ENCODE assay signal across 8 cellular contexts in the genomic region with DNA sequence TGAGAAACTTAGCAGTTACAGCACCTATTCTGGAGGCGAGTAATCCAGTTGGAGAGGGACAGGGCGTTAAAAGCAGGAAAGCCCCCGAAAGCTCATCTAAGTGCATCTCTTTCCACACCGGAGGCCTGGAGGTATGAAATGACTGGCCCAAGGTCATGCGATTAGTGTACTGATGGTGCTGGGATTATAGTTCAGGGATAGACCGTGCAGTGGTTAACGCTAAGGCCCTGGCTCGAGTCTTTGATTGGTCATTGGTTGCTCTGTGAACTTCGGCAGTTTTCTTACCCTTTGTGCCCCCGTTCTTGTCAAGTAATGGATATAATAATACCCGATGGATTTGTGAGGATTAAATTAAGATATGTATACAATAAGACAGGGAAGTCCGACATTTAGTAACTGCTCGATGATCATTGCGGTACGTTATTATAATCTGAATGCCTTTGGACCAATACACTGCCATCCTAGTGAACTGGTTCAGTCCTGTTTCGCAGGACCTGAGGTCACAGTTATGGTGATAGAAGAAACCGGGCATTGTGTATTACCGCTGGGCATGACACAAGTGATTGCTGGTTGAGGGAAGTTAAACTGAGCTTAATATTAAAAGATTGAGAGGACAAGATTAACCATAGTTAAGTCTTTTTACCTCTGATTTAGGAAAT. TPM values are rescaled to one million over a fixed set of nuclear protein-coding genes. Genes with fewer than 3 reads are reported as not detected.
A peak's percentile ranks its signal among the peaks of the same experiment; 100 is the strongest.
DNase-seq lines count a peak whose midpoint lies in the region; FAIRE-seq and TF ChIP-seq lines count a peak whose summit lies in the region.

No MANE protein-coding gene starts in this region.

- H3K23ac ChIP-seq in mesenchymal stem cell (ENCODE audit: low read length in 2 of 2): no peak overlapping the region

- no peak overlapping the region for H2BK120ac ChIP-seq in mesenchymal stem cell (ENCODE audit: low read depth, low read length)

- peak overlapping the region in 1 of 2 experiments; percentile 57 for H3K14ac ChIP-seq in mesenchymal stem cell (ENCODE audit: low read length in 2 of 2)

- POLR2A ChIA-PET in HEK293 (lab: Yijun Ruan, JAX): interaction anchor here (1.4 kb wide), 2 partner anchors 32 to 76 kb away, joined by 3 read pairs; a partner anchor contains a TSS

- H3K4me1 ChIP-seq in HEK293 (ENCODE audit: control insufficient read depth, insufficient read depth, low read length) (no peaks in the 10 kb centered on the region), mesenchymal stem cell (ENCODE audit: control insufficient read depth, insufficient read depth, low read depth, low read length) (peaks cover 5% of the 10 kb centered on the region)

- TF ChIP-seq CTCF in HEK293 (tag by site-specific recombination; IDR thresholded peaks at IDR 0.05): no peak

- peak overlapping the region; percentile 86 for H2AK5ac ChIP-seq in mesenchymal stem cell (ENCODE audit: low read length, severe bottlenecking)

- H3K18ac ChIP-seq in mesenchymal stem cell (ENCODE audit: low read depth in 1 of 2, low read length in 2 of 2): peak overlapping the region in 1 of 2 experiments; percentile 99

- H2BK5ac ChIP-seq in mesenchymal stem cell (ENCODE audit: low read depth, low read length, poor library complexity, severe bottlenecking): no peak overlapping the region

- H3K27me3 ChIP-seq in mesenchymal stem cell (ENCODE audit: control insufficient read depth in 1 of 2, insufficient read depth in 1 of 2, low read length in 2 of 2): no peaks in the 10 kb centered on the region

- H3K9ac ChIP-seq in SK-N-MC (ENCODE audit: insufficient read length) (peak overlapping the region; percentile 98), mesenchymal stem cell (ENCODE audit: low read length) (peak overlapping the region; percentile 97)

- peak overlapping the region; percentile 78 for H4K91ac ChIP-seq in mesenchymal stem cell (ENCODE audit: low read length)

- H4K8ac ChIP-seq in mesenchymal stem cell (ENCODE audit: low read length): peak overlapping the region; percentile 100

- CTCF ChIA-PET in HEK293 (lab: Yijun Ruan, JAX): interaction anchor here (0.5 to 1.0 kb wide), 2 partner anchors 13 to 97 kb away, joined by 3 read pairs; no protein-coding TSS in a partner anchor

- H2AFZ ChIP-seq in mesenchymal stem cell (ENCODE audit: low read depth, low read length): no peak overlapping the region

- H3K4me3 ChIP-seq in HEK293 (ENCODE audit: low read depth, low read length) (peak overlapping the region; percentile 97), SK-N-MC (peak overlapping the region; percentile 97), mesenchymal stem cell (ENCODE audit: insufficient read depth in 1 of 2, low read depth in 1 of 2, low read length in 2 of 2) (peak overlapping the region; percentile 87 to 90)

- 16% methylated on average over 17 of the region's 18 CpGs for WGBS in mesenchymal stem cell

- peaks cover 3% of the 10 kb centered on the region for H3K79me1 ChIP-seq in mesenchymal stem cell (replicated peaks; ENCODE audit: low read length, poor library complexity, severe bottlenecking)

- H3K36me3 ChIP-seq in HEK293 (ENCODE audit: control insufficient read depth in 2 of 2, insufficient read depth in 1 of 2, low read length in 2 of 2) (peaks cover 32 to 33% of the 10 kb centered on the region in 2 experiments), SK-N-MC (ENCODE audit: insufficient read depth, low read length) (peaks cover 37% of the 10 kb centered on the region), mesenchymal stem cell (ENCODE audit: control insufficient read depth in 1 of 2, insufficient read depth in 2 of 2, low read depth in 1 of 2, low read length in 2 of 2) (peaks cover 21 to 25% of the 10 kb centered on the region in 2 experiments)

- H3K9me3 ChIP-seq in HEK293 (ENCODE audit: control insufficient read depth, insufficient read depth, low read depth, low read length): no peaks in the 10 kb centered on the region
- H3K9me3 ChIP-seq in SK-N-MC (ENCODE audit: low read depth, low read length): no peaks in the 10 kb centered on the region
- H3K9me3 ChIP-seq in mesenchymal stem cell (ENCODE audit: control insufficient read depth, low read length): no peaks in the 10 kb centered on the region

- H2BK15ac ChIP-seq in mesenchymal stem cell (ENCODE audit: low read depth, poor library complexity, severe bottlenecking): no peak overlapping the region

- DNase-seq in DMS114 treated with DMSO at 0.1 percent for 48 hours (lab: John Stamatoyannopoulos, UW; ENCODE audit: unreplicated experiment) (peak; percentile 17), SK-N-MC (ENCODE audit: low read depth, low spot score) (no peak), mesenchymal stem cell (peak; percentile 53), substantia nigra (lab: John Stamatoyannopoulos, UW) (peak in 4 of 49 donors; percentile 3 to 34 (median 18)), HTR-8/SVneo (ENCODE audit: insufficient read length, low spot score) (no peak), activated gamma-delta T cell (lab: John Stamatoyannopoulos, UW) (no peak)

- H3K27ac ChIP-seq in HEK293 (ENCODE audit: extremely low read depth, low read depth, low read length) (peak overlapping the region; percentile 96), SK-N-MC (peak overlapping the region; percentile 84), cingulate gyrus (ENCODE audit: low read depth, low read length) (peak overlapping the region; percentile 88), mesenchymal stem cell (ENCODE audit: low read length, poor library complexity, severe bottlenecking) (peak overlapping the region; percentile 72), substantia nigra (ENCODE audit: low read depth, low read length, poor library complexity, severe bottlenecking) (peak overlapping the region; percentile 90)

- no peak for FAIRE-seq in HTR-8/SVneo (lab: Jason Lieb, UNC)

- no peak overlapping the region for H2BK12ac ChIP-seq in mesenchymal stem cell (ENCODE audit: low read length in 2 of 2)

- H3K4me2 ChIP-seq in mesenchymal stem cell (ENCODE audit: low read length, poor library complexity, severe bottlenecking): peak overlapping the region; percentile 82

- H3K4ac ChIP-seq in mesenchymal stem cell (ENCODE audit: low read depth in 1 of 2, low read length in 2 of 2): peak overlapping the region; percentile 99 to 100

TF ChIP-seq in HEK293, 187 proteins besides CTCF, POLR2A, EP300 and RAD21:
- no peak for TF ChIP-seq ZNF624 (tag by site-specific recombination; IDR thresholded peaks at IDR 0.05)
- 0 out of 2 replicates have a peak, but pooled peaks have one; percentile 10 for TF ChIP-seq ZSCAN30 (tag by site-specific recombination; IDR thresholded peaks at IDR 0.05)
- no peak for TF ChIP-seq ZNF19 (tag by site-specific recombination; IDR thresholded peaks at IDR 0.05; ENCODE audit: low read depth)
- no peak for TF ChIP-seq ZNF629 (tag by site-specific recombination; IDR thresholded peaks at IDR 0.05)
- TF ChIP-seq, protein P1, sequence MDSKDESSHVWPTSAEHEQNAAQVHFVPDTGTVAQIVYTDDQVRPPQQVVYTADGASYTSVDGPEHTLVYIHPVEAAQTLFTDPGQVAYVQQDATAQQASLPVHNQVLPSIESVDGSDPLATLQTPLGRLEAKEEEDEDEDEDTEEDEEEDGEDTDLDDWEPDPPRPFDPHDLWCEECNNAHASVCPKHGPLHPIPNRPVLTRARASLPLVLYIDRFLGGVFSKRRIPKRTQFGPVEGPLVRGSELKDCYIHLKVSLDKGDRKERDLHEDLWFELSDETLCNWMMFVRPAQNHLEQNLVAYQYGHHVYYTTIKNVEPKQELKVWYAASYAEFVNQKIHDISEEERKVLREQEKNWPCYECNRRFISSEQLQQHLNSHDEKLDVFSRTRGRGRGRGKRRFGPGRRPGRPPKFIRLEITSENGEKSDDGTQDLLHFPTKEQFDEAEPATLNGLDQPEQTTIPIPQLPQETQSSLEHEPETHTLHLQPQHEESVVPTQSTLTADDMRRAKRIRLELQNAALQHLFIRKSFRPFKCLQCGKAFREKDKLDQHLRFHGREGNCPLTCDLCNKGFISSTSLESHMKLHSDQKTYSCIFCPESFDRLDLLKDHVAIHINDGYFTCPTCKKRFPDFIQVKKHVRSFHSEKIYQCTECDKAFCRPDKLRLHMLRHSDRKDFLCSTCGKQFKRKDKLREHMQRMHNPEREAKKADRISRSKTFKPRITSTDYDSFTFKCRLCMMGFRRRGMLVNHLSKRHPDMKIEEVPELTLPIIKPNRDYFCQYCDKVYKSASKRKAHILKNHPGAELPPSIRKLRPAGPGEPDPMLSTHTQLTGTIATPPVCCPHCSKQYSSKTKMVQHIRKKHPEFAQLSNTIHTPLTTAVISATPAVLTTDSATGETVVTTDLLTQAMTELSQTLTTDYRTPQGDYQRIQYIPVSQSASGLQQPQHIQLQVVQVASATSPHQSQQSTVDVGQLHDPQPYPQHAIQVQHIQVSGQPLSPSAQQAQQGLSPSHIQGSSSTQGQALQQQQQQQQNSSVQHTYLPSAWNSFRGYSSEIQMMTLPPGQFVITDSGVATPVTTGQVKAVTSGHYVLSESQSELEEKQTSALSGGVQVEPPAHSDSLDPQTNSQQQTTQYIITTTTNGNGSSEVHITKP (tag by site-specific recombination; IDR thresholded peaks at IDR 0.05): peak; percentile 56; the same call in 1 of the 2 replicates
- TF ChIP-seq WT1 (tag by site-specific recombination; IDR thresholded peaks at IDR 0.05): 0 out of 2 replicates have a peak, but pooled peaks have one; percentile 6
- no peak for TF ChIP-seq ZNF658 (tag by site-specific recombination; IDR thresholded peaks at IDR 0.05)

RNA-seq across cellular contexts. Expression of a gene that starts 1.0 kb away (rescaled TPM):
- polyA plus RNA-seq in mesenchymal stem cell (2013, experiment 1 of 2): 661 TPM
- polyA plus RNA-seq in mesenchymal stem cell (2013, experiment 2 of 2): 646 TPM

RNA-seq across cellular contexts. Expression of a gene that starts 18.9 kb away (rescaled TPM):
- polyA plus RNA-seq in mesenchymal stem cell (2013, experiment 1 of 2): not detected
- polyA plus RNA-seq in mesenchymal stem cell (2013, experiment 2 of 2): not detected

RNA-seq across cellular contexts. Expression of a gene that starts 32.9 kb away (rescaled TPM):
- 19.0 TPM for polyA plus RNA-seq in mesenchymal stem cell (2013, experiment 1 of 2)
- polyA plus RNA-seq in mesenchymal stem cell (2013, experiment 2 of 2): 20.0 TPM

Comparison
In these comparisons a context has a peak if more than half of its experiments do, and no peak if none do; other contexts are left out.
1. DNase-seq: peak in DMS114 treated with DMSO at 0.1 percent for 48 hours (single experiment) and mesenchymal stem cell (single experiment); none in SK-N-MC (single experiment), HTR-8/SVneo (single experiment) and activated gamma-delta T cell (single experiment).
2. Peak in every context shown above with its lines, with median percentiles within 50 percentile points of each other: H3K27ac ChIP-seq and H3K4me3 ChIP-seq.